Comparison of ENCODE assay signal across 1 cellular context in the genomic region with DNA sequence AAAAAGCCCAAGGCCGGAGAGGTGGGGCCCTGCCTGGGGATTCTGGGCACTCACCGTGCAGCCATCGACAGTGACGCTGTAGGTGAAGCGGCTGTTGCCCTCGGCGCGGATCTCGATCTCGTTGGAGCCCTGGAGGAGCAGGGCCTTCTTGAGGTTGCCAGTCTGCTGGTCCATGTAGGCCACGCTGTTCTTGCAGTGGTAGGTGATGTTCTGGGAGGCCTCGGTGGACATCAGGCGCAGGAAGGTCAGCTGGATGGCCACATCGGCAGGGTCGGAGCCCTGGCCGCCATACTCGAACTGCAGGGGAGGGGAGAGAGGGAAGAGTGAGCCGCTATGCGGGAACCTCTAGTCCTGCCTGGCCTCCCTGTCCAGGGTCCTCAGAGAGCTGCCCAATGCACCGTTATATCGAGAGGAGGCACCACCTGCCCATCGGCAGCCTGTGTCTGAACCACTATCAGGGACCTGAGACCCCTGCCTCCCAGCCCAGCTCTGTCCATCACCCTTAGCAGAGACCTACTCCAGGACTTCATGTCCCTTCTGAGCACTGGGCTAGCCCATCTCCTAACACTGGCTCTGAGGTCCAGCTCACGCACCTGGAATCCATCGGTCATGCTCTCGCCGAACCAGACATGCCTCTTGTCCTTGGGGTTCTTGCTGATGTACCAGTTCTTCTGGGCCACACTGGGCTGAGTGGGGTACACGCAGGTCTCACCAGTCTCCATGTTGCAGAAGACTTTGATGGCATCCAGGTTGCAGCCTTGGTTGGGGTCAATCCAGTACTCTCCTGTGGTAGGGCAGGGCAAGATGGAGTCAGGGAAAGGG.
TF ChIP-seq lines count a peak whose summit lies in the region.

No MANE protein-coding gene starts in this region.

TF ChIP-seq in SK-N-SH, 30 proteins besides CTCF, POLR2A, EP300 and RAD21:
- TF ChIP-seq, protein P1, sequence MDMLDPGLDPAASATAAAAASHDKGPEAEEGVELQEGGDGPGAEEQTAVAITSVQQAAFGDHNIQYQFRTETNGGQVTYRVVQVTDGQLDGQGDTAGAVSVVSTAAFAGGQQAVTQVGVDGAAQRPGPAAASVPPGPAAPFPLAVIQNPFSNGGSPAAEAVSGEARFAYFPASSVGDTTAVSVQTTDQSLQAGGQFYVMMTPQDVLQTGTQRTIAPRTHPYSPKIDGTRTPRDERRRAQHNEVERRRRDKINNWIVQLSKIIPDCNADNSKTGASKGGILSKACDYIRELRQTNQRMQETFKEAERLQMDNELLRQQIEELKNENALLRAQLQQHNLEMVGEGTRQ (IDR thresholded peaks at IDR 0.05; ENCODE audit: borderline replicate concordance, low read depth, low read length), result no peak
- no peak for TF ChIP-seq SMC3 (IDR thresholded peaks at IDR 0.05; ENCODE audit: low read depth, low read length)
- no peak for TF ChIP-seq RXRA (IDR thresholded peaks at IDR 0.05; ENCODE audit: borderline replicate concordance, low read depth)
- TF ChIP-seq, protein P2, sequence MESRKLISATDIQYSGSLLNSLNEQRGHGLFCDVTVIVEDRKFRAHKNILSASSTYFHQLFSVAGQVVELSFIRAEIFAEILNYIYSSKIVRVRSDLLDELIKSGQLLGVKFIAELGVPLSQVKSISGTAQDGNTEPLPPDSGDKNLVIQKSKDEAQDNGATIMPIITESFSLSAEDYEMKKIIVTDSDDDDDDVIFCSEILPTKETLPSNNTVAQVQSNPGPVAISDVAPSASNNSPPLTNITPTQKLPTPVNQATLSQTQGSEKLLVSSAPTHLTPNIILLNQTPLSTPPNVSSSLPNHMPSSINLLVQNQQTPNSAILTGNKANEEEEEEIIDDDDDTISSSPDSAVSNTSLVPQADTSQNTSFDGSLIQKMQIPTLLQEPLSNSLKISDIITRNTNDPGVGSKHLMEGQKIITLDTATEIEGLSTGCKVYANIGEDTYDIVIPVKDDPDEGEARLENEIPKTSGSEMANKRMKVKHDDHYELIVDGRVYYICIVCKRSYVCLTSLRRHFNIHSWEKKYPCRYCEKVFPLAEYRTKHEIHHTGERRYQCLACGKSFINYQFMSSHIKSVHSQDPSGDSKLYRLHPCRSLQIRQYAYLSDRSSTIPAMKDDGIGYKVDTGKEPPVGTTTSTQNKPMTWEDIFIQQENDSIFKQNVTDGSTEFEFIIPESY (IDR thresholded peaks at IDR 0.05; ENCODE audit: borderline replicate concordance, low read depth), result no peak
- TF ChIP-seq NFIC (IDR thresholded peaks at IDR 0.05; ENCODE audit: borderline replicate concordance), result no peak
- TF ChIP-seq, protein P3, sequence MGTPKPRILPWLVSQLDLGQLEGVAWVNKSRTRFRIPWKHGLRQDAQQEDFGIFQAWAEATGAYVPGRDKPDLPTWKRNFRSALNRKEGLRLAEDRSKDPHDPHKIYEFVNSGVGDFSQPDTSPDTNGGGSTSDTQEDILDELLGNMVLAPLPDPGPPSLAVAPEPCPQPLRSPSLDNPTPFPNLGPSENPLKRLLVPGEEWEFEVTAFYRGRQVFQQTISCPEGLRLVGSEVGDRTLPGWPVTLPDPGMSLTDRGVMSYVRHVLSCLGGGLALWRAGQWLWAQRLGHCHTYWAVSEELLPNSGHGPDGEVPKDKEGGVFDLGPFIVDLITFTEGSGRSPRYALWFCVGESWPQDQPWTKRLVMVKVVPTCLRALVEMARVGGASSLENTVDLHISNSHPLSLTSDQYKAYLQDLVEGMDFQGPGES (IDR thresholded peaks at IDR 0.05; ENCODE audit: low read depth, low read length), result no peak
- TF ChIP-seq, protein P4, sequence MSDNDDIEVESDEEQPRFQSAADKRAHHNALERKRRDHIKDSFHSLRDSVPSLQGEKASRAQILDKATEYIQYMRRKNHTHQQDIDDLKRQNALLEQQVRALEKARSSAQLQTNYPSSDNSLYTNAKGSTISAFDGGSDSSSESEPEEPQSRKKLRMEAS (IDR thresholded peaks at IDR 0.05; ENCODE audit: low read depth), result no peak
- no peak for TF ChIP-seq MXI1 (IDR thresholded peaks at IDR 0.05; ENCODE audit: low read depth, low read length)
- no peak for TF ChIP-seq YY1 (IDR thresholded peaks at IDR 0.05; ENCODE audit: low read depth)
- no peak for TF ChIP-seq FOSL2 (IDR thresholded peaks at IDR 0.05; ENCODE audit: borderline replicate concordance, low read depth)
- no peak for TF ChIP-seq ELF1 (IDR thresholded peaks at IDR 0.05)
- TF ChIP-seq TCF12 (IDR thresholded peaks at IDR 0.05), result no peak
- no peak for TF ChIP-seq RFX5 (IDR thresholded peaks at IDR 0.05; ENCODE audit: low read length)
TF ChIP-seq in SK-N-SH: peak in this region for 0.
